31 cellular contexts compared by ENCODE assay signal in genomic region chr5:28265877-28266276, GRCh38.
"Had no signal": no experiment of that assay in that cellular context is flagged by ENCODE, and none has a peak within 500 bp of the region (broad histone marks: within the 10 kb centered on the region; RNA-seq: fewer than 3 reads in every experiment).

No MANE protein-coding gene starts in this region.

- H3K9me3 ChIP-seq: ovary, psoas muscle, suprapubic skin, testis, tibial artery, transverse colon, upper lobe of right lung, uterus had no signal

- H3K27me3 ChIP-seq: ovary, spleen, suprapubic skin, testis, tibial artery, transverse colon, upper lobe of right lung, uterus had no signal

- H3K27ac ChIP-seq: ovary, parathyroid adenoma, psoas muscle, skin epidermis, spleen, suprapubic skin, testis, tibial artery, transverse colon, upper lobe of right lung, uterus had no signal

- H3K4me1 Mint-ChIP-seq: natural killer cell; nephron; stimulated activated memory B cell treated with anti-CD40 and anti-IgM and Interleukin-4, amounts not matched to agents 10 μg/mL and 1 μg/mL and 100 μg/mL, for 72 hours; stimulated activated naive CD8-positive, alpha-beta T cell treated with anti-CD3 and anti-CD28 coated beads, Interleukin-15, amount 100 ng/mL, for 72 hours had no signal

- H3K27ac Mint-ChIP-seq: naive thymus-derived CD4-positive, alpha-beta T cell; natural killer cell; nephron; progenitor cell of endocrine pancreas; stimulated activated memory B cell treated with anti-CD40 and anti-IgM and Interleukin-4, amounts not matched to agents 10 μg/mL and 1 μg/mL and 100 μg/mL, for 72 hours; stimulated activated naive CD8-positive, alpha-beta T cell treated with anti-CD3 and anti-CD28 coated beads, Interleukin-15, amount 100 ng/mL, for 72 hours; type B pancreatic cell had no signal

- H3K4me3 Mint-ChIP-seq: naive thymus-derived CD4-positive, alpha-beta T cell; natural killer cell; nephron; stimulated activated memory B cell treated with anti-CD40 and anti-IgM and Interleukin-4, amounts not matched to agents 10 μg/mL and 1 μg/mL and 100 μg/mL, for 72 hours; stimulated activated naive CD8-positive, alpha-beta T cell treated with anti-CD3 and anti-CD28 coated beads, Interleukin-15, amount 100 ng/mL, for 72 hours; type B pancreatic cell had no signal

- H3K79me2 ChIP-seq: parathyroid adenoma had no signal

- H3K36me3 Mint-ChIP-seq: naive thymus-derived CD4-positive, alpha-beta T cell; natural killer cell; stimulated activated memory B cell treated with anti-CD40 and anti-IgM and Interleukin-4, amounts not matched to agents 10 μg/mL and 1 μg/mL and 100 μg/mL, for 72 hours; type B pancreatic cell had no signal

- H3K4me3 ChIP-seq: ovary, psoas muscle, skin epidermis, smooth muscle cell, spleen, suprapubic skin, testis, tibial artery, transverse colon, upper lobe of right lung, uterus had no signal

- H3K4me1 ChIP-seq: parathyroid adenoma, psoas muscle, spleen, suprapubic skin, testis, tibial artery, transverse colon, upper lobe of right lung, uterus had no signal

- H3K4me2 ChIP-seq: smooth muscle cell had no signal

- H3K36me3 ChIP-seq: ovary, spleen, suprapubic skin, tibial artery, transverse colon, upper lobe of right lung, uterus had no signal

- H3K9me3 Mint-ChIP-seq: nephron had no signal

- ATAC-seq: naive thymus-derived CD4-positive, alpha-beta T cell; natural killer cell; psoas muscle; right cardiac atrium; sciatic nerve; stimulated activated memory B cell treated with anti-CD40 and anti-IgM and Interleukin-4, amounts not matched to agents 10 μg/mL and 1 μg/mL and 100 μg/mL, for 72 hours; stimulated activated naive CD8-positive, alpha-beta T cell treated with anti-CD3 and anti-CD28 coated beads, Interleukin-15, amount 100 ng/mL, for 72 hours; stimulated activated naive CD8-positive, alpha-beta T cell treated with anti-CD3 and anti-CD28 coated beads, Interleukin-15, Interleukin-2, amounts not matched to agents 100 U/mL and 50 U/mL, for 24 hours; upper lobe of right lung had no signal

- DNase-seq: naive thymus-derived CD4-positive, alpha-beta T cell; natural killer cell; occipital lobe; ovary; posterior cingulate gyrus; psoas muscle; right cardiac atrium; spleen; stimulated activated CD4-positive, alpha-beta T cell treated with anti-CD3 and anti-CD28 coated beads, Interleukin-12 subunit alpha, Interleukin-12 subunit beta, amount 100 ng/mL, for 4 hours; stimulated activated CD4-positive, alpha-beta T cell treated with anti-CD3 and anti-CD28 coated beads, Interleukin-1b, Interleukin-23, amount 100 ng/mL, for 48 hours; stimulated activated CD4-positive, alpha-beta T cell treated with anti-CD3 and anti-CD28 coated beads, Interleukin-4, amount 100 ng/mL, for 1 hour; stimulated activated CD4-positive, alpha-beta T cell treated with anti-CD3 and anti-CD28 coated beads, Interleukin-4, amount 100 ng/mL, for 4 hours; stimulated activated CD8-positive, alpha-beta memory T cell treated with anti-CD3 and anti-CD28 coated beads, Interleukin-4, amount 100 ng/mL, for 48 hours; stimulated activated naive CD4-positive, alpha-beta T cell; stimulated activated naive CD8-positive, alpha-beta T cell treated with anti-CD3 and anti-CD28 coated beads, Interleukin-15, amount 100 ng/mL, for 72 hours; stimulated activated naive CD8-positive, alpha-beta T cell treated with anti-CD3 and anti-CD28 coated beads, Interleukin-15, Interleukin-2, amounts not matched to agents 100 U/mL and 50 U/mL, for 24 hours; substantia nigra; testis; tibial artery; transverse colon; upper lobe of right lung; uterus had no signal

- H3K9ac ChIP-seq: parathyroid adenoma had no signal

- H2AFZ ChIP-seq: parathyroid adenoma had no signal

- H3K27me3 Mint-ChIP-seq: naive thymus-derived CD4-positive, alpha-beta T cell; progenitor cell of endocrine pancreas; stimulated activated memory B cell treated with anti-CD40 and anti-IgM and Interleukin-4, amounts not matched to agents 10 μg/mL and 1 μg/mL and 100 μg/mL, for 72 hours; stimulated activated naive CD8-positive, alpha-beta T cell treated with anti-CD3 and anti-CD28 coated beads, Interleukin-15, amount 100 ng/mL, for 72 hours; type B pancreatic cell had no signal
